In the genomic region with DNA sequence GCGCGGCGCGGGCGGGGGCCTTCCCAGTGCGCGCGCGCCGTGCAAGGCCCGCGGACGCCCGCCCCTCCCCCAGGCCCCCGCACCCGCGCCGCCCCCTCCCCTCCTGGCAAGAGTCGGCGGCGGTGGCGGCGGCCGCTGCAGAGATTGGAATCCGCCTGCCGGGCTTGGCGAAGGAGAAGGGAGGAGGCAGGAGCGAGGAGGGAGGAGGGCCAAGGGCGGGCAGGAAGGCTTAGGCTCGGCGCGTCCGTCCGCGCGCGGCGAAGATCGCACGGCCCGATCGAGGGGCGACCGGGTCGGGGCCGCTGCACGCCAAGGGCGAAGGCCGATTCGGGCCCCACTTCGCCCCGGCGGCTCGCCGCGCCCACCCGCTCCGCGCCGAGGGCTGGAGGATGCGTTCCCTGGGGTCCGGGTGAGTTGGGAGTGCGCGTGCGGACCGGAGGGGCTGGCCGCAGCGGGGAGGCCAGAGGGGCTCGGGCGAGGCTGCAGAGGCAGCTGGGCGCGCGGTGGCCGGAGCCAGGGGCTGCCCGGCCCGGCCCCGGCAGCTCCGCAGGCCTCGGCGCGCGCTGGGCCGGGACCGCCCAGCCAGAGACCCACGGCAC, we compare ENCODE assay signal across 8 cellular contexts. TPM values are rescaled to one million over a fixed set of nuclear protein-coding genes. Genes with fewer than 3 reads are reported as not detected.
DNase-seq lines count a peak whose midpoint lies in the region; TF ChIP-seq lines count a peak whose summit lies in the region.

BMPR1A (plus strand) TSS at position 109 of the 599 bp plus-strand sequence. CDS start 119,400 bp downstream, outside the sequence.

- peak within 1 kb of the TSS; percentile 99 for H3K27ac ChIP-seq in mesendoderm (ENCODE audit: low read depth, low read length)

- no peaks in the 10 kb centered on the region for H3K27me3 ChIP-seq in mesendoderm (ENCODE audit: insufficient read depth, low read length, poor library complexity)

- peak within 1 kb of the TSS; percentile 80 for H3K4me2 ChIP-seq in mesendoderm (ENCODE audit: low read length)

- H4K5ac ChIP-seq in mesendoderm (ENCODE audit: low read length): no peak within 1 kb of the TSS

- H3K36me3 ChIP-seq in mesendoderm (ENCODE audit: control insufficient read depth, insufficient read depth, low read length): no peaks in the 10 kb centered on the region

- peaks cover 46% of the 10 kb centered on the region for H3K27me3 Mint-ChIP-seq in activated CD4-positive, alpha-beta T cell treated with anti-CD3 and anti-CD28 coated beads, Interleukin-2, amount 10 ng/mL, durations not matched to agents 7 days and 5 days
- H3K27me3 Mint-ChIP-seq in HFFc6 (ENCODE audit: insufficient read depth) (no peaks in the 10 kb centered on the region; the same call in 1 of the 2 replicates), type B pancreatic cell (no peaks in the 10 kb centered on the region)

- peak within 1 kb of the TSS; percentile 99 for H3K9ac ChIP-seq in mesendoderm (ENCODE audit: low read length)

- peak within 1 kb of the TSS; percentile 94 for H4K8ac ChIP-seq in mesendoderm (ENCODE audit: low read depth, low read length)

- peak within 1 kb of the TSS; percentile 98 for H3K18ac ChIP-seq in mesendoderm (ENCODE audit: low read length)

- no peak for DNase-seq in activated CD4-positive, alpha-beta T cell treated with anti-CD3 and anti-CD28 coated beads, Interleukin-2, amount 10 ng/mL, durations not matched to agents 7 days and 5 days
- DNase-seq in activated CD4-positive, alpha-beta T cell treated with anti-CD3 and anti-CD28 coated beads for 48 hours: no peak
- DNase-seq in HFFc6 (peak; percentile 77), NCI-H526 (lab: John Stamatoyannopoulos, UW) (peak; percentile 55 to 58), cortex of kidney (lab: John Stamatoyannopoulos, UW) (peak; percentile 94), mesendoderm (peak; percentile 97), type B pancreatic cell (ENCODE audit: extremely low spot score, unreplicated experiment) (peak; percentile 74), DMS153 treated with DMSO at 0.1 percent for 48 hours (lab: John Stamatoyannopoulos, UW; ENCODE audit: unreplicated experiment) (no peak)

- H3K23ac ChIP-seq in mesendoderm (ENCODE audit: low read length): peak within 1 kb of the TSS; percentile 98

- H3K4me1 ChIP-seq in mesendoderm (ENCODE audit: control insufficient read depth, low read depth, low read length): peaks cover 9% of the 10 kb centered on the region

- CTCF ChIA-PET in activated CD4-positive, alpha-beta T cell treated with anti-CD3 and anti-CD28 coated beads, Interleukin-2, amount 10 ng/mL, durations not matched to agents 7 days and 5 days (lab: Charles Lee): interaction anchor here (0.8 kb wide), 1 partner anchor 183 kb away, joined by 3 read pairs; no protein-coding TSS in a partner anchor

- H3K4me1 Mint-ChIP-seq in activated CD4-positive, alpha-beta T cell treated with anti-CD3 and anti-CD28 coated beads, Interleukin-2, amount 10 ng/mL, durations not matched to agents 7 days and 5 days: peaks cover 51% of the 10 kb centered on the region
- peaks cover 58% of the 10 kb centered on the region for H3K4me1 Mint-ChIP-seq in HFFc6 (ENCODE audit: low read depth)
- peaks cover 56% of the 10 kb centered on the region for H3K4me1 Mint-ChIP-seq in type B pancreatic cell (ENCODE audit: unreplicated experiment)

- H3K4me3 Mint-ChIP-seq in activated CD4-positive, alpha-beta T cell treated with anti-CD3 and anti-CD28 coated beads, Interleukin-2, amount 10 ng/mL, durations not matched to agents 7 days and 5 days: peak within 1 kb of the TSS; percentile 85
- H3K4me3 Mint-ChIP-seq in HFFc6 (peak within 1 kb of the TSS; percentile 93), type B pancreatic cell (peak within 1 kb of the TSS; percentile 98)

- peaks cover 3% of the 10 kb centered on the region for H3K79me1 ChIP-seq in mesendoderm (ENCODE audit: low read length)

- H3K79me2 ChIP-seq in mesendoderm (ENCODE audit: control insufficient read depth, insufficient read depth, low read length): peaks cover 63% of the 10 kb centered on the region

- no CpG with 5 or more reads among the region's 85 CpGs for WGBS in mesendoderm (ENCODE audit: extremely low coverage, insufficient coverage, low lambda C conversion rate)

- H2BK15ac ChIP-seq in mesendoderm (replicated peaks; ENCODE audit: low read depth): peak within 1 kb of the TSS; percentile 20

- POLR2A ChIA-PET in activated CD4-positive, alpha-beta T cell treated with anti-CD3 and anti-CD28 coated beads, Interleukin-2, amount 10 ng/mL, durations not matched to agents 7 days and 5 days (lab: Charles Lee): no interaction called here

- H3K4me3 ChIP-seq in mesendoderm (ENCODE audit: low read length): peak within 1 kb of the TSS; percentile 87

- H3K56ac ChIP-seq in mesendoderm (ENCODE audit: low read length): peak within 1 kb of the TSS; percentile 98

- H3K4ac ChIP-seq in mesendoderm (ENCODE audit: low read depth, low read length): peak within 1 kb of the TSS; percentile 98

- H2BK5ac ChIP-seq in mesendoderm (ENCODE audit: low read length): peak within 1 kb of the TSS; percentile 96

- no peaks in the 10 kb centered on the region for H3K9me3 Mint-ChIP-seq in activated CD4-positive, alpha-beta T cell treated with anti-CD3 and anti-CD28 coated beads, Interleukin-2, amount 10 ng/mL, durations not matched to agents 7 days and 5 days
- H3K9me3 Mint-ChIP-seq in HFFc6 (no peaks in the 10 kb centered on the region), type B pancreatic cell (peaks cover 4% of the 10 kb centered on the region)

- no peaks in the 10 kb centered on the region for H3K36me3 Mint-ChIP-seq in activated CD4-positive, alpha-beta T cell treated with anti-CD3 and anti-CD28 coated beads, Interleukin-2, amount 10 ng/mL, durations not matched to agents 7 days and 5 days (ENCODE audit: low read depth)
- H3K36me3 Mint-ChIP-seq in HFFc6 (ENCODE audit: low read depth) (peaks cover 8% of the 10 kb centered on the region; the same call in 1 of the 2 replicates), type B pancreatic cell (peaks cover 11% of the 10 kb centered on the region)

- peak within 1 kb of the TSS; percentile 77 for H2AK5ac ChIP-seq in mesendoderm (ENCODE audit: low read length)

- peak within 1 kb of the TSS; percentile 89 for H2BK120ac ChIP-seq in mesendoderm (ENCODE audit: low read depth, low read length)

- TF ChIP-seq CTCF in HFFc6 (IDR thresholded peaks at IDR 0.05): no peak
- TF ChIP-seq CTCF in type B pancreatic cell (conservative IDR thresholded peaks at IDR 0.05): no peak

- H3K27ac Mint-ChIP-seq in activated CD4-positive, alpha-beta T cell treated with anti-CD3 and anti-CD28 coated beads, Interleukin-2, amount 10 ng/mL, durations not matched to agents 7 days and 5 days: peak within 1 kb of the TSS; percentile 83
- peak within 1 kb of the TSS; percentile 95 for H3K27ac Mint-ChIP-seq in HFFc6
- peak within 1 kb of the TSS; percentile 95 for H3K27ac Mint-ChIP-seq in type B pancreatic cell

RNA-seq across cellular contexts. Expression of gene BMPR1A, which starts in this region (rescaled TPM):
- total RNA-seq in activated CD4-positive, alpha-beta T cell treated with anti-CD3 and anti-CD28 coated beads, Interleukin-2, amount 10 ng/mL, durations not matched to agents 7 days and 5 days: 10 to 100 TPM in 1 of 2 experiments, 1 to 10 TPM in 1; 8.9 to 11.7 TPM
- total RNA-seq in HFFc6 (2021; fragmentation: NEBNext Ultra II Directional; extraction: Animal tissue kit (Norgen Biotek cat#: 25700)): 10 to 100 TPM; 41.9 to 50.5 (median 46.6) TPM
- polyA plus RNA-seq in mesendoderm (2013, experiment 1 of 2): 72.9 TPM
- 74.8 TPM for polyA plus RNA-seq in mesendoderm (2013, experiment 2 of 2)
- 63.3 and 84.7 TPM in 2 replicates for total RNA-seq in type B pancreatic cell (ENCODE audit: low replicate concordance)

Comparison
In these comparisons a context has a peak if more than half of its experiments do, and no peak if none do; other contexts are left out.
1. DNase-seq: peak in HFFc6 (single experiment), NCI-H526 (2 of 2), cortex of kidney (single experiment), mesendoderm (single experiment) and type B pancreatic cell (single experiment); none in activated CD4-positive, alpha-beta T cell treated with anti-CD3 and anti-CD28 coated beads, Interleukin-2, amount 10 ng/mL, durations not matched to agents 7 days and 5 days (single experiment), activated CD4-positive, alpha-beta T cell treated with anti-CD3 and anti-CD28 coated beads for 48 hours (single experiment) and DMS153 treated with DMSO at 0.1 percent for 48 hours (single experiment).
2. Peak in every context shown above with its lines, with median percentiles within 50 percentile points of each other: H3K27ac Mint-ChIP-seq and H3K4me3 Mint-ChIP-seq.